Comparison of ENCODE assay signal across 18 cellular contexts in genomic region chr5:178298283-178298807, GRCh38.
"Had no signal": no experiment of that assay in that cellular context is flagged by ENCODE, and none has a peak within 500 bp of the region (broad histone marks: within the 10 kb centered on the region; RNA-seq: fewer than 3 reads in every experiment).

No MANE protein-coding gene starts in this region.

- H3K4me1 ChIP-seq: testis, uterus had no signal

- H3K27me3 ChIP-seq: neutrophil, testis, uterus had no signal

- DNase-seq: activated CD4-positive, alpha-beta memory T cell treated with anti-CD3 and anti-CD28 coated beads, Interleukin-2, amount 10 ng/mL, durations not matched to agents 7 days and 5 days; activated CD4-positive, alpha-beta T cell treated with anti-CD3 and anti-CD28 coated beads for 4 hours; activated gamma-delta T cell treated with Interleukin-2 at 50 U/mL for 16 hours; activated naive CD8-positive, alpha-beta T cell treated with anti-CD3 and anti-CD28 coated beads for 36 hours; activated T-cell treated with anti-CD3 and anti-CD28 coated beads, Interleukin-2, amount 50 U/mL, for 48 hours; amygdala; dermis blood vessel endothelial cell; effector memory CD8-positive, alpha-beta T cell; foreskin melanocyte; retina; stimulated activated naive CD8-positive, alpha-beta T cell treated with anti-CD3 and anti-CD28 coated beads, Interleukin-15, amount 100 ng/mL, for 72 hours; testis; uterus; WERI-Rb-1 had no signal

- H3K4me3 ChIP-seq: smooth muscle cell, testis, uterus had no signal

- H3K36me3 ChIP-seq: neutrophil, uterus, WERI-Rb-1 had no signal

- H3K27ac ChIP-seq: epithelial cell of prostate, neutrophil, testis, uterus, WERI-Rb-1 had no signal

- H3K9me3 ChIP-seq: neutrophil, testis, uterus had no signal

- ATAC-seq: effector memory CD8-positive, alpha-beta T cell; SK-N-SH treated with all-trans-retinoic acid at 6 μM for 48 hours; stimulated activated naive CD8-positive, alpha-beta T cell treated with anti-CD3 and anti-CD28 coated beads, Interleukin-15, amount 100 ng/mL, for 72 hours had no signal
